Comparison of ENCODE assay signal across 9 cellular contexts in genomic region chr5:120499876-120500275, GRCh38. TPM values are rescaled to one million over a fixed set of nuclear protein-coding genes. Genes with fewer than 3 reads are reported as not detected.
"Had no signal": no experiment of that assay in that cellular context is flagged by ENCODE, and none has a peak within 500 bp of the region (broad histone marks: within the 10 kb centered on the region; RNA-seq: fewer than 3 reads in every experiment).

No MANE protein-coding gene starts in this region.

- H3K4me3 ChIP-seq: GM23338, HAP-1 had no signal

- FAIRE-seq: HTR-8/SVneo had no signal

- DNase-seq: H7, HFFc6, KG1 had no signal

- H3K9me3 ChIP-seq: HAP-1 had no signal

- ATAC-seq: GM23338, HCT116 had no signal

- H3K36me3 ChIP-seq: HAP-1 had no signal

- H3K4me2 ChIP-seq: GM23338 had no signal

- H2AFZ ChIP-seq: GM23338 had no signal

RNA-seq across cellular contexts. Expression of gene PRR16, which starts 35.8 kb away (rescaled TPM):
- total RNA-seq: H7, HT-29 had no signal
- polyA plus RNA-seq: IgD-negative memory B cell had no signal
